ENCODE assay signal across 1 cellular context in the genomic region with DNA sequence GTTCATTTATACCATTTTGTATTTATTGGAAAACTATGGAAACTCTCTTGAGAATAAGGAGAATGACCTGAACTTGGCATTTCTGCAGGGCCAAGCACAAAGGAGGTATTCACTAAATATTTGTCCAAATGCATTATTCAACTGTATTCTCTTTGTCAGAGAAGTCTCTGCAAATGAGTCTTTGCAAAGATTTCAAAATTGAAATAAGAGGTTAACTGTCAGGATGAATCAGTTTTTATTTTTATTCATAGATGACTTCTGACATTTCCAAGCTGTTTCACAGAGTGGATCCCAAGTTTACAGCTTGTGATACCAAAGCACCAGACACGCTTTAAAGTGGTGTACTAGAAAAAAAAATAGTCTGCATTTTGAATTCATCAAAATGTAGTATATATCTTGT.
TF ChIP-seq lines count a peak whose summit lies in the region.

No MANE protein-coding gene starts in this region.

TF ChIP-seq in SK-N-SH treated with all-trans-retinoic acid at 6 μM for 48 hours, 23 proteins besides CTCF, POLR2A, EP300 and RAD21 (continued from another document):
- TF ChIP-seq ARNTL (CRISPR knock-in tag; IDR thresholded peaks at IDR 0.05; ENCODE audit: borderline replicate concordance, low read depth), result no peak
- TF ChIP-seq, protein P1, sequence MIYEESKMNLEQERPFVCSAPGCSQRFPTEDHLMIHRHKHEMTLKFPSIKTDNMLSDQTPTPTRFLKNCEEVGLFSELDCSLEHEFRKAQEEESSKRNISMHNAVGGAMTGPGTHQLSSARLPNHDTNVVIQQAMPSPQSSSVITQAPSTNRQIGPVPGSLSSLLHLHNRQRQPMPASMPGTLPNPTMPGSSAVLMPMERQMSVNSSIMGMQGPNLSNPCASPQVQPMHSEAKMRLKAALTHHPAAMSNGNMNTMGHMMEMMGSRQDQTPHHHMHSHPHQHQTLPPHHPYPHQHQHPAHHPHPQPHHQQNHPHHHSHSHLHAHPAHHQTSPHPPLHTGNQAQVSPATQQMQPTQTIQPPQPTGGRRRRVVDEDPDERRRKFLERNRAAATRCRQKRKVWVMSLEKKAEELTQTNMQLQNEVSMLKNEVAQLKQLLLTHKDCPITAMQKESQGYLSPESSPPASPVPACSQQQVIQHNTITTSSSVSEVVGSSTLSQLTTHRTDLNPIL (CRISPR knock-in tag; IDR thresholded peaks at IDR 0.05; ENCODE audit: low read depth), result no peak
- no peak for TF ChIP-seq ZNF70 (CRISPR knock-in tag; IDR thresholded peaks at IDR 0.05)
- no peak for TF ChIP-seq ISL1 (CRISPR knock-in tag; IDR thresholded peaks at IDR 0.05)
- TF ChIP-seq ESRRG (CRISPR knock-in tag; IDR thresholded peaks at IDR 0.05), result no peak
- TF ChIP-seq ZFP3 (CRISPR knock-in tag; IDR thresholded peaks at IDR 0.05), result no peak
- no peak for TF ChIP-seq ZNF565 (CRISPR knock-in tag; conservative IDR thresholded peaks at IDR 0.05; ENCODE audit: low read depth)
- TF ChIP-seq SNAI2 (CRISPR knock-in tag; IDR thresholded peaks at IDR 0.05), result no peak
- TF ChIP-seq, protein P2, sequence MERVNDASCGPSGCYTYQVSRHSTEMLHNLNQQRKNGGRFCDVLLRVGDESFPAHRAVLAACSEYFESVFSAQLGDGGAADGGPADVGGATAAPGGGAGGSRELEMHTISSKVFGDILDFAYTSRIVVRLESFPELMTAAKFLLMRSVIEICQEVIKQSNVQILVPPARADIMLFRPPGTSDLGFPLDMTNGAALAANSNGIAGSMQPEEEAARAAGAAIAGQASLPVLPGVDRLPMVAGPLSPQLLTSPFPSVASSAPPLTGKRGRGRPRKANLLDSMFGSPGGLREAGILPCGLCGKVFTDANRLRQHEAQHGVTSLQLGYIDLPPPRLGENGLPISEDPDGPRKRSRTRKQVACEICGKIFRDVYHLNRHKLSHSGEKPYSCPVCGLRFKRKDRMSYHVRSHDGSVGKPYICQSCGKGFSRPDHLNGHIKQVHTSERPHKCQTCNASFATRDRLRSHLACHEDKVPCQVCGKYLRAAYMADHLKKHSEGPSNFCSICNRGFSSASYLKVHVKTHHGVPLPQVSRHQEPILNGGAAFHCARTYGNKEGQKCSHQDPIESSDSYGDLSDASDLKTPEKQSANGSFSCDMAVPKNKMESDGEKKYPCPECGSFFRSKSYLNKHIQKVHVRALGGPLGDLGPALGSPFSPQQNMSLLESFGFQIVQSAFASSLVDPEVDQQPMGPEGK (CRISPR knock-in tag; IDR thresholded peaks at IDR 0.05; ENCODE audit: borderline replicate concordance), result no peak
